Comparison of ENCODE assay signal across 27 cellular contexts in genomic region chr1:230831706-230832105, GRCh38. TPM values are rescaled to one million over a fixed set of nuclear protein-coding genes. Genes with fewer than 3 reads are reported as not detected.
DNase-seq lines count a peak whose midpoint lies in the region; ATAC-seq, FAIRE-seq and TF ChIP-seq lines count a peak whose summit lies in the region.
"Had no signal": no experiment of that assay in that cellular context is flagged by ENCODE, and none has a peak within 500 bp of the region (broad histone marks: within the 10 kb centered on the region; RNA-seq: fewer than 3 reads in every experiment).

No MANE protein-coding gene starts in this region.

- H3K27me3 ChIP-seq in liver (ENCODE audit: control insufficient read depth in 4 of 4, insufficient read depth in 4 of 4, low read length in 3 of 4) = no peaks in the 10 kb centered on the region
- no peaks in the 10 kb centered on the region; a peak in 1 of 5 replicates for H3K27me3 ChIP-seq in HepG2 (ENCODE audit: control insufficient read depth in 1 of 2, insufficient read depth in 2 of 2, low read length in 2 of 2)
- H3K27me3 ChIP-seq: SJCRH30 had no signal

- H3K36me3 Mint-ChIP-seq in neural crest cell (ENCODE audit: low read depth) = peaks cover 12% of the 10 kb centered on the region
- H3K36me3 Mint-ChIP-seq in activated CD4-positive, alpha-beta T cell treated with anti-CD3 and anti-CD28 coated beads, Interleukin-2, amount 10 ng/mL, durations not matched to agents 24 days and 14 days (ENCODE audit: low read depth) = no peaks in the 10 kb centered on the region
- H3K36me3 Mint-ChIP-seq: CD8-positive, alpha-beta T cell had no signal

- H3K9me3 ChIP-seq in liver (ENCODE audit: control insufficient read depth in 4 of 4, low read length in 3 of 4) (no peaks in the 10 kb centered on the region), HepG2 (ENCODE audit: low read length) (no peaks in the 10 kb centered on the region)
- H3K9me3 ChIP-seq: SJCRH30 had no signal

- in situ Hi-C loops in HepG2 (cut with HindIII; ENCODE audit: extremely low pct_ligation_motif_present, low pct_unique_long_range_greater_than_20kb) = no loop called here

- FAIRE-seq in HepG2 (lab: Jason Lieb, UNC) = no peak
- FAIRE-seq: G401.6, GM19239, H1, RCC 7860 had no signal

- BruUV-seq in HepG2 (replicated peaks; lab: Mats Ljungman, UMichigan) = no TSS peak

- H3K9ac ChIP-seq in liver (ENCODE audit: low read depth in 1 of 2, low read length in 2 of 2) = no peak overlapping the region
- H3K9ac ChIP-seq in HepG2 (ENCODE audit: insufficient read depth, low read depth, low read length) = no peak overlapping the region

- H3K4me1 Mint-ChIP-seq in neural crest cell = peaks cover 33% of the 10 kb centered on the region
- H3K4me1 Mint-ChIP-seq in activated CD4-positive, alpha-beta T cell treated with anti-CD3 and anti-CD28 coated beads, Interleukin-2, amount 10 ng/mL, durations not matched to agents 24 days and 14 days = no peaks in the 10 kb centered on the region
- H3K4me1 Mint-ChIP-seq: IgD-negative memory B cell had no signal

- TF ChIP-seq EP300 in HepG2 (IDR thresholded peaks at IDR 0.05; ENCODE audit: low read depth in 2 of 2, low read length in 2 of 2) (no peak), HepG2 (CRISPR knock-in tag; IDR thresholded peaks at IDR 0.05; ENCODE audit: borderline replicate concordance) (no peak)

- CTCF ChIA-PET in HepG2 (lab: Yijun Ruan, JAX; ENCODE audit: low intra/inter-chr PET ratio, low total read pairs) = no interaction called here

- DNase-seq in HepG2 (ENCODE audit: low spot score) = no peak
- DNase-seq in fibroblast of pulmonary artery (ENCODE audit: low read depth) = peak; percentile 57
- no peak for DNase-seq in neural crest cell (ENCODE audit: low read depth, low spot score)
- no peak for DNase-seq in medulla oblongata (ENCODE audit: extremely low spot score)
- no peak for DNase-seq in activated CD4-positive, alpha-beta T cell treated with anti-CD3 and anti-CD28 coated beads, Interleukin-2, amount 10 ng/mL, durations not matched to agents 24 days and 14 days
- no peak for DNase-seq in NCI-H1930 (lab: John Stamatoyannopoulos, UW)
- DNase-seq: 8988T; AML-193; C1 segment of cervical spinal cord; Calu3; CD8-positive, alpha-beta T cell; NCI-H1105; NCI-H146; NCI-H2029 treated with DMSO at 0.1 percent for 48 hours; NCI-H345; NCI-H524 treated with DMSO at 0.1 percent for 48 hours; NCI-H82; OCI-M1; SJCRH30 had no signal

- H3K4me1 ChIP-seq in liver (ENCODE audit: control insufficient read depth in 4 of 4, insufficient read depth in 4 of 4, low read length in 3 of 4) (no peaks in the 10 kb centered on the region), HepG2 (ENCODE audit: insufficient read depth, low read length) (no peaks in the 10 kb centered on the region)

- POLR2A ChIA-PET in HepG2 (lab: Yijun Ruan, JAX) = no interaction called here

- H3K4me3 Mint-ChIP-seq in neural crest cell = no peak overlapping the region
- no peak overlapping the region for H3K4me3 Mint-ChIP-seq in activated CD4-positive, alpha-beta T cell treated with anti-CD3 and anti-CD28 coated beads, Interleukin-2, amount 10 ng/mL, durations not matched to agents 24 days and 14 days
- H3K4me3 Mint-ChIP-seq: CD8-positive, alpha-beta T cell; IgD-negative memory B cell had no signal

- no peaks in the 10 kb centered on the region for H3K27me3 Mint-ChIP-seq in neural crest cell (ENCODE audit: low read depth)
- peaks cover 9% of the 10 kb centered on the region for H3K27me3 Mint-ChIP-seq in activated CD4-positive, alpha-beta T cell treated with anti-CD3 and anti-CD28 coated beads, Interleukin-2, amount 10 ng/mL, durations not matched to agents 24 days and 14 days

- H4K20me1 ChIP-seq in HepG2 (ENCODE audit: insufficient read depth, low read length) = no peaks in the 10 kb centered on the region

- H3K9me3 Mint-ChIP-seq in neural crest cell = peaks cover 5% of the 10 kb centered on the region
- H3K9me3 Mint-ChIP-seq in activated CD4-positive, alpha-beta T cell treated with anti-CD3 and anti-CD28 coated beads, Interleukin-2, amount 10 ng/mL, durations not matched to agents 24 days and 14 days = no peaks in the 10 kb centered on the region

- no peak overlapping the region for H3K4me2 ChIP-seq in HepG2 (ENCODE audit: low read depth, low read length)

- no peak overlapping the region for H3K4me3 ChIP-seq in liver (ENCODE audit: low read depth in 1 of 3, low read length in 3 of 3)
- no peak overlapping the region for H3K4me3 ChIP-seq in HepG2 (replicated peaks in 1 of 3; ENCODE audit: insufficient read depth in 1 of 3, low read depth in 2 of 3, low read length in 3 of 3)
- H3K4me3 ChIP-seq in fibroblast of pulmonary artery (replicated peaks; ENCODE audit: low read depth, low read length) = no peak overlapping the region
- H3K4me3 ChIP-seq: SJCRH30 had no signal

- no peaks in the 10 kb centered on the region for H3K79me2 ChIP-seq in HepG2 (ENCODE audit: insufficient read depth, low read length)

- no peak for TF ChIP-seq RAD21 in liver (IDR thresholded peaks at IDR 0.05)
- TF ChIP-seq RAD21 in HepG2 (CRISPR knock-in tag; IDR thresholded peaks at IDR 0.05) = no peak

- ATAC-seq in HepG2 = no peak
- no peak for ATAC-seq in GM18870 (IDR thresholded peaks at IDR 0.05; ENCODE audit: unreplicated experiment)
- ATAC-seq: CD8-positive, alpha-beta T cell; HCT116 had no signal

- intact Hi-C loops in HepG2 (cut with micrococcal nuclease; ENCODE audit: unreplicated experiment) = no loop called here
- intact Hi-C loops in activated CD4-positive, alpha-beta T cell treated with anti-CD3 and anti-CD28 coated beads, Interleukin-2, amount 10 ng/mL, durations not matched to agents 24 days and 14 days (cut with micrococcal nuclease) = no loop called here

- TF ChIP-seq POLR2A in HepG2 (IDR thresholded peaks at IDR 0.05; ENCODE audit: insufficient read depth in 1 of 2, low read depth in 2 of 2, low read length in 2 of 2) = no peak

- H3K27ac ChIP-seq in liver (ENCODE audit: low read depth in 1 of 2, low read length in 2 of 2) (no peak overlapping the region), HepG2 (ENCODE audit: extremely low read length, insufficient read depth, low read length) (no peak overlapping the region)
- H3K27ac ChIP-seq: SJCRH30 had no signal

- no peak overlapping the region for H2AFZ ChIP-seq in HepG2 (ENCODE audit: low read length)

- H3K36me3 ChIP-seq in liver (ENCODE audit: control insufficient read depth in 4 of 4, insufficient read depth in 3 of 4, low read depth in 1 of 4, low read length in 3 of 4) (no peaks in the 10 kb centered on the region), HepG2 (replicated peaks in 1 of 2; ENCODE audit: control insufficient read depth in 1 of 2, insufficient read depth in 2 of 2, low read length in 2 of 2) (no peaks in the 10 kb centered on the region)
- H3K36me3 ChIP-seq: SJCRH30 had no signal

- peak overlapping the region; percentile 19 for H3K27ac Mint-ChIP-seq in neural crest cell (ENCODE audit: unreplicated experiment)
- no peak overlapping the region for H3K27ac Mint-ChIP-seq in activated CD4-positive, alpha-beta T cell treated with anti-CD3 and anti-CD28 coated beads, Interleukin-2, amount 10 ng/mL, durations not matched to agents 24 days and 14 days
- H3K27ac Mint-ChIP-seq: CD8-positive, alpha-beta T cell; IgD-negative memory B cell had no signal

- TF ChIP-seq CTCF in liver (IDR thresholded peaks at IDR 0.05; ENCODE audit: low read depth, low read length, missing input control) (no peak), HepG2 (CRISPR knock-in tag; IDR thresholded peaks at IDR 0.05) (no peak), fibroblast of pulmonary artery (IDR thresholded peaks at IDR 0.05; ENCODE audit: low read length, missing control alignments) (no peak), neural crest cell (conservative IDR thresholded peaks at IDR 0.05) (no peak)

TF ChIP-seq in liver, 16 proteins besides CTCF, POLR2A, EP300 and RAD21:
- no peak for TF ChIP-seq FOXA1 (IDR thresholded peaks at IDR 0.05)
- peak; percentile 65 for TF ChIP-seq NR2F2 (IDR thresholded peaks at IDR 0.05)

TF ChIP-seq in HepG2, 621 proteins besides CTCF, POLR2A, EP300 and RAD21 (continues in another document):
- TF ChIP-seq CHD4 (IDR thresholded peaks at IDR 0.05; ENCODE audit: borderline replicate concordance, low read length) (no peak), TCF7 (IDR thresholded peaks at IDR 0.05; ENCODE audit: low read depth) (no peak), POLR2G (IDR thresholded peaks at IDR 0.05; ENCODE audit: low read depth, low read length) (no peak)

RNA-seq across cellular contexts. Expression of gene C1orf198, which starts 36.6 kb away (rescaled TPM):
- total RNA-seq in liver (10 to 100 TPM in 1 of 2 donors, 1 to 10 TPM in 1; 9.6 to 11.1 TPM), HepG2 (2016; rRNA removed; fragmentation: Illumina TruSeq; extraction: Trizol) (13.4 and 16.0 TPM in 2 replicates), neural crest cell (73.3 and 73.5 TPM in 2 replicates)
- polyA plus RNA-seq in liver (10 to 100 TPM in 1 of 2 donors, 1 to 10 TPM in 1; 3.9 to 11.1 TPM), HepG2 (2011; rRNA removed) (12.7 and 13.7 TPM in 2 replicates)
- total RNA-seq in HepG2 (2016; cell fraction: cytosol; rRNA removed; fragmentation: Illumina TruSeq; extraction: Trizol; ENCODE audit: low read depth) = 1.5 and 2.5 TPM in 2 replicates
- 13.4 and 14.5 TPM in 2 replicates for total RNA-seq in HepG2 (2016; cell fraction: insoluble cytoplasmic fraction; rRNA removed; fragmentation: Illumina TruSeq; extraction: Trizol)
- total RNA-seq in HepG2 (2016; cell fraction: membrane; rRNA removed; fragmentation: Illumina TruSeq; extraction: Trizol) = 8.6 and 8.8 TPM in 2 replicates
- total RNA-seq in HepG2 (2016; cell fraction: nucleus; rRNA removed; fragmentation: Illumina TruSeq; extraction: Trizol) = 8.3 and 9.9 TPM in 2 replicates
- 11.3 and 13.6 TPM in 2 replicates for polyA plus RNA-seq in HepG2 (2011; cell fraction: cytosol; rRNA removed)
- polyA plus RNA-seq in HepG2 (2011; cell fraction: nucleus; rRNA removed) = 16.2 and 18.1 TPM in 2 replicates
- 8.9 and 9.1 TPM in 2 replicates for polyA plus RNA-seq in HepG2 (2012)
- polyA plus RNA-seq in HepG2 (2016; cell fraction: cytosol; fragmentation: Illumina TruSeq; extraction: Trizol; ENCODE audit: low read depth) = 1.5 and 1.6 TPM in 2 replicates
- polyA plus RNA-seq in HepG2 (2016; cell fraction: insoluble cytoplasmic fraction; fragmentation: Illumina TruSeq; extraction: Trizol; ENCODE audit: low read depth) = 19.1 and 21.4 TPM in 2 replicates
- 6.0 and 6.2 TPM in 2 replicates for polyA plus RNA-seq in HepG2 (2016; cell fraction: membrane; fragmentation: Illumina TruSeq; extraction: Trizol; ENCODE audit: low read depth)
- 16.8 and 17.0 TPM in 2 replicates for polyA plus RNA-seq in HepG2 (2016; cell fraction: nucleus; fragmentation: Illumina TruSeq; extraction: Trizol; ENCODE audit: insufficient read depth, low read depth)
- 15.9 and 27.8 TPM in 2 replicates for polyA minus RNA-seq in HepG2 (2011; rRNA and poly(A)+ RNA removed; ENCODE audit: low replicate concordance)
- polyA minus RNA-seq in HepG2 (2011; cell fraction: cytosol; rRNA and poly(A)+ RNA removed) = 14.3 and 14.7 TPM in 2 replicates
- 12.6 and 12.7 TPM in 2 replicates for polyA minus RNA-seq in HepG2 (2011; cell fraction: nucleus; rRNA and poly(A)+ RNA removed)
- 12.4 and 13.7 TPM in 2 replicates for total RNA-seq in activated CD4-positive, alpha-beta T cell treated with anti-CD3 and anti-CD28 coated beads, Interleukin-2, amount 10 ng/mL, durations not matched to agents 24 days and 14 days
